In the genomic region with DNA sequence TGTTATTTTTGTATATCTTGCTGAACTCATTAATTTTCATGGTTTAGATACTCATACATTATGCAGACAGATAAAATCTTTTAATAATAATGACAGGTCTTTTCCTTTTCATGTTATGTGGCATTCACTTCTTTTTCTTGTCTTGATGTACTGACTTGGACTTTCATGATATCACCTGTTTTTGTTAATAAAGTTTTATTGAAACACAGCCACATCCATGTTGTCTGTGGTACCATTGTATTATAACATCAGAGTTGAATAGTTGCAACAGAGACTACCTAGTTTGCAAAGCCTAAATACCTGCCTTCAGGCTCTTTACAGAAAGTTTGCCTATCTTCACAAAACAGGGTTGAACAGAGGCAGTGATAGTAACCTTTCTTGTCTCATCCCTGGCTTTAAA, we compare ENCODE assay signal across 27 cellular contexts.
"Had no signal": no experiment of that assay in that cellular context is flagged by ENCODE, and none has a peak within 500 bp of the region (broad histone marks: within the 10 kb centered on the region; RNA-seq: fewer than 3 reads in every experiment).

No MANE protein-coding gene starts in this region.

- H3K9me3 Mint-ChIP-seq: stimulated activated effector memory CD8-positive, alpha-beta T cell treated with anti-CD3 and anti-CD28 coated beads, Interleukin-12 subunit alpha, Interleukin-12 subunit beta, amount 100 ng/mL, for 72 hours; stimulated activated naive CD8-positive, alpha-beta T cell treated with anti-CD3 and anti-CD28 coated beads, Interleukin-15, amount 100 ng/mL, for 72 hours; stimulated activated naive CD8-positive, alpha-beta T cell treated with anti-CD3 and anti-CD28 coated beads, Interleukin-15, Interleukin-2, amounts not matched to agents 100 ng/mL and 50 ng/mL, for 24 hours had no signal

- H3K27ac Mint-ChIP-seq: stimulated activated effector memory CD8-positive, alpha-beta T cell treated with anti-CD3 and anti-CD28 coated beads, Interleukin-12 subunit alpha, Interleukin-12 subunit beta, amount 100 ng/mL, for 72 hours; stimulated activated memory B cell treated with anti-CD40 and anti-IgM and Interleukin-4, amounts not matched to agents 10 μg/mL and 1 μg/mL and 100 μg/mL, for 72 hours; stimulated activated naive CD8-positive, alpha-beta T cell treated with anti-CD3 and anti-CD28 coated beads, Interleukin-15, amount 100 ng/mL, for 72 hours; stimulated activated naive CD8-positive, alpha-beta T cell treated with anti-CD3 and anti-CD28 coated beads, Interleukin-15, Interleukin-2, amounts not matched to agents 100 ng/mL and 50 ng/mL, for 24 hours; type B pancreatic cell had no signal

- H3K36me3 Mint-ChIP-seq: stimulated activated effector memory CD8-positive, alpha-beta T cell treated with anti-CD3 and anti-CD28 coated beads, Interleukin-12 subunit alpha, Interleukin-12 subunit beta, amount 100 ng/mL, for 72 hours; stimulated activated memory B cell treated with anti-CD40 and anti-IgM and Interleukin-4, amounts not matched to agents 10 μg/mL and 1 μg/mL and 100 μg/mL, for 72 hours; stimulated activated naive B cell treated with anti-CD40 and anti-IgM and Interleukin-4, amounts not matched to agents 10 μg/mL and 1 μg/mL and 100 μg/mL, for 72 hours; type B pancreatic cell had no signal

- H3K4me1 Mint-ChIP-seq: stimulated activated effector memory CD8-positive, alpha-beta T cell treated with anti-CD3 and anti-CD28 coated beads, Interleukin-12 subunit alpha, Interleukin-12 subunit beta, amount 100 ng/mL, for 72 hours; stimulated activated memory B cell treated with anti-CD40 and anti-IgM and Interleukin-4, amounts not matched to agents 10 μg/mL and 1 μg/mL and 100 μg/mL, for 72 hours; stimulated activated naive B cell treated with anti-CD40 and anti-IgM and Interleukin-4, amounts not matched to agents 10 μg/mL and 1 μg/mL and 100 μg/mL, for 72 hours; stimulated activated naive CD8-positive, alpha-beta T cell treated with anti-CD3 and anti-CD28 coated beads, Interleukin-15, amount 100 ng/mL, for 72 hours had no signal

- ATAC-seq: stimulated activated effector memory CD8-positive, alpha-beta T cell treated with anti-CD3 and anti-CD28 coated beads, Interleukin-12 subunit alpha, Interleukin-12 subunit beta, amount 100 ng/mL, for 72 hours; stimulated activated memory B cell treated with anti-CD40 and anti-IgM and Interleukin-4, amounts not matched to agents 10 μg/mL and 1 μg/mL and 100 μg/mL, for 72 hours; stimulated activated naive B cell treated with anti-CD40 and anti-IgM and Interleukin-4, amounts not matched to agents 10 μg/mL and 1 μg/mL and 100 μg/mL, for 72 hours; stimulated activated naive CD8-positive, alpha-beta T cell treated with anti-CD3 and anti-CD28 coated beads, Interleukin-15, amount 100 ng/mL, for 72 hours; stimulated activated naive CD8-positive, alpha-beta T cell treated with anti-CD3 and anti-CD28 coated beads, Interleukin-15, Interleukin-2, amounts not matched to agents 100 U/mL and 50 U/mL, for 24 hours; upper lobe of right lung had no signal

- H3K27me3 ChIP-seq: stomach, suprapubic skin, testis, thyroid gland, tibial artery, tibial nerve, transverse colon, upper lobe of left lung, upper lobe of right lung, uterus, vagina had no signal

- H3K36me3 ChIP-seq: stomach, suprapubic skin, thoracic aorta, thyroid gland, tibial artery, tibial nerve, transverse colon, upper lobe of left lung, upper lobe of right lung, uterus, vagina had no signal

- H3K27ac ChIP-seq: stomach, suprapubic skin, testis, thoracic aorta, thyroid gland, tibial artery, tibial nerve, transverse colon, upper lobe of left lung, upper lobe of right lung, uterus, vagina had no signal

- H3K4me3 ChIP-seq: stomach, suprapubic skin, testis, thoracic aorta, thyroid gland, tibial artery, tibial nerve, transverse colon, upper lobe of left lung, upper lobe of right lung, uterus, vagina had no signal

- H3K9me3 ChIP-seq: stomach, suprapubic skin, testis, thoracic aorta, thyroid gland, tibial artery, tibial nerve, transverse colon, upper lobe of left lung, upper lobe of right lung, uterus, vagina had no signal

- H3K4me3 Mint-ChIP-seq: stimulated activated effector memory CD8-positive, alpha-beta T cell treated with anti-CD3 and anti-CD28 coated beads, Interleukin-12 subunit alpha, Interleukin-12 subunit beta, amount 100 ng/mL, for 72 hours; stimulated activated memory B cell treated with anti-CD40 and anti-IgM and Interleukin-4, amounts not matched to agents 10 μg/mL and 1 μg/mL and 100 μg/mL, for 72 hours; stimulated activated naive B cell treated with anti-CD40 and anti-IgM and Interleukin-4, amounts not matched to agents 10 μg/mL and 1 μg/mL and 100 μg/mL, for 72 hours; stimulated activated naive CD8-positive, alpha-beta T cell treated with anti-CD3 and anti-CD28 coated beads, Interleukin-15, amount 100 ng/mL, for 72 hours; stimulated activated naive CD8-positive, alpha-beta T cell treated with anti-CD3 and anti-CD28 coated beads, Interleukin-15, Interleukin-2, amounts not matched to agents 100 ng/mL and 50 ng/mL, for 24 hours; type B pancreatic cell had no signal

- H3K4me1 ChIP-seq: stomach, suprapubic skin, testis, thyroid gland, tibial artery, transverse colon, upper lobe of left lung, upper lobe of right lung, uterus, vagina had no signal

- DNase-seq: stimulated activated CD4-positive, alpha-beta T cell treated with anti-CD3 and anti-CD28 coated beads, Interleukin-2, amount 100 ng/mL, for 48 hours; stimulated activated CD4-positive, alpha-beta T cell treated with anti-CD3 and anti-CD28 coated beads, Interleukin-4, amount 100 ng/mL, for 1 hour; stimulated activated CD4-positive, alpha-beta T cell treated with anti-CD3 and anti-CD28 coated beads, Interleukin-4, amount 100 ng/mL, for 24 hours; stimulated activated CD4-positive, alpha-beta T cell treated with anti-CD3 and anti-CD28 coated beads, Interleukin-4, amount 100 ng/mL, for 4 hours; stimulated activated CD8-positive, alpha-beta memory T cell treated with anti-CD3 and anti-CD28 coated beads, Interleukin-4, amount 100 ng/mL, for 48 hours; stimulated activated naive B cell treated with anti-CD40 and anti-IgM and Interleukin-4, amounts not matched to agents 10 μg/mL and 1 μg/mL and 100 μg/mL, for 72 hours; stimulated activated naive CD4-positive, alpha-beta T cell; stimulated activated naive CD4-positive, alpha-beta T cell treated with Interleukin-2 at 50 U/mL for 16 hours; stimulated activated naive CD8-positive, alpha-beta T cell treated with anti-CD3 and anti-CD28 coated beads, Interleukin-15, amount 100 ng/mL, for 72 hours; stimulated activated naive CD8-positive, alpha-beta T cell treated with anti-CD3 and anti-CD28 coated beads, Interleukin-15, Interleukin-2, amounts not matched to agents 100 U/mL and 50 U/mL, for 24 hours; stomach; substantia nigra; testis; thyroid gland; tibial artery; transverse colon; upper lobe of left lung; upper lobe of right lung; uterus had no signal
